26 cellular contexts compared by ENCODE assay signal in genomic region chr13:31068119-31068423, GRCh38.
"Had no signal": no experiment of that assay in that cellular context is flagged by ENCODE, and none has a peak within 500 bp of the region (broad histone marks: within the 10 kb centered on the region; RNA-seq: fewer than 3 reads in every experiment).

No MANE protein-coding gene starts in this region.

- H3K4me3 ChIP-seq: K562, PC-9, Peyer's patch, SJCRH30 had no signal

- H3K36me3 Mint-ChIP-seq: IgD-negative memory B cell had no signal

- H3K9ac ChIP-seq: KMS-11 had no signal

- H3K4me1 Mint-ChIP-seq: IgD-negative memory B cell, T-cell had no signal

- H3K4me1 ChIP-seq: Peyer's patch, SJCRH30 had no signal

- H2AFZ ChIP-seq: PC-9 had no signal

- H3K4me2 ChIP-seq: KMS-11, PC-9 had no signal

- H3K27ac Mint-ChIP-seq: T-cell; T-helper 1 cell treated with Interleukin-12 subunit alpha and Interleukin-12 subunit beta and Interleukin-4 antibody, amounts not matched to agents 30 μg/mL and 1 μg/mL, for 36 hours had no signal

- ATAC-seq: K562, T-cell had no signal

- H3K36me3 ChIP-seq: Peyer's patch, SJCRH30 had no signal

- H3K9me3 ChIP-seq: Peyer's patch, SJCRH30 had no signal

- DNase-seq: Kasumi-1, MV-4-11, NCI-H1048, NCI-H1105, NCI-H1417, NCI-H1436 treated with DMSO at 0.1 percent for 48 hours, NCI-H1694, NCI-H187 treated with DMSO at 0.1 percent for 48 hours, NCI-H2029 treated with DMSO at 0.1 percent for 48 hours, NCI-H2171 treated with DMSO at 0.1 percent for 48 hours, NCI-H2227 treated with DMSO at 0.1 percent for 48 hours, NCI-H446, NCI-H510A, NCI-H524 treated with DMSO at 0.1 percent for 48 hours, NCI-H69, NCI-H774, PC-9, Peyer's patch, SHP77, SJCRH30, SW 1271, T-cell had no signal

- H3K4me3 Mint-ChIP-seq: IgD-negative memory B cell; T-cell; T-helper 1 cell treated with Interleukin-12 subunit alpha and Interleukin-12 subunit beta and Interleukin-4 antibody, amounts not matched to agents 30 μg/mL and 1 μg/mL, for 36 hours had no signal

- H3K27ac ChIP-seq: KMS-11, PC-9, Peyer's patch, SJCRH30 had no signal
